29 cellular contexts compared by ENCODE assay signal in genomic region chr1:18572022-18572920, GRCh38. TPM values are rescaled to one million over a fixed set of nuclear protein-coding genes. Genes with fewer than 3 reads are reported as not detected.
"Had no signal": no experiment of that assay in that cellular context is flagged by ENCODE, and none has a peak within 500 bp of the region (broad histone marks: within the 10 kb centered on the region; RNA-seq: fewer than 3 reads in every experiment).

No MANE protein-coding gene starts in this region.

- H3K4me3 ChIP-seq: coronary artery, esophagus squamous epithelium, gastrocnemius medialis, mucosa of descending colon, tibial artery had no signal

- H3K9ac ChIP-seq: parathyroid adenoma had no signal

- DNase-seq: activated CD4-positive, alpha-beta T cell treated with anti-CD3 and anti-CD28 coated beads for 1 hour; activated CD4-positive, alpha-beta T cell treated with anti-CD3 and anti-CD28 coated beads, Interleukin-2, amount 50 U/mL, for 1 hour; activated CD8-positive, alpha-beta T cell treated with anti-CD3 and anti-CD28 coated beads, Interleukin-2, amount 10 ng/mL, durations not matched to agents 7 days and 5 days; activated gamma-delta T cell treated with Interleukin-2 at 50 U/mL for 16 hours; endodermal cell; esophagus squamous epithelium; gastrocnemius medialis; head of caudate nucleus; hypothalamus; islet precursor cell; left cardiac atrium; mesenchymal stem cell; mucosa of descending colon; nephron progenitor cell; nucleus accumbens; right cardiac atrium; stimulated activated CD4-positive, alpha-beta T cell treated with anti-CD3 and anti-CD28 coated beads, Interleukin-4, amount 100 ng/mL, for 24 hours; stimulated activated naive CD8-positive, alpha-beta T cell treated with anti-CD3 and anti-CD28 coated beads, Interleukin-15, amount 100 ng/mL, for 72 hours; tibial artery; WERI-Rb-1 had no signal

- H3K79me2 ChIP-seq: parathyroid adenoma had no signal

- ATAC-seq: activated CD8-positive, alpha-beta T cell treated with anti-CD3 and anti-CD28 coated beads, Interleukin-2, amount 10 ng/mL, durations not matched to agents 7 days and 5 days; activated naive CD4-positive, alpha-beta T cell treated with anti-CD3 and anti-CD28 coated beads, Interleukin-2, amount 50 U/mL, for 72 hours; gastrocnemius medialis; left cardiac atrium; mucosa of descending colon; right cardiac atrium; stimulated activated naive CD8-positive, alpha-beta T cell treated with anti-CD3 and anti-CD28 coated beads, Interleukin-15, amount 100 ng/mL, for 72 hours had no signal

- H3K4me1 Mint-ChIP-seq: central memory CD8-positive, alpha-beta T cell; stimulated activated naive CD8-positive, alpha-beta T cell treated with anti-CD3 and anti-CD28 coated beads, Interleukin-15, amount 100 ng/mL, for 72 hours had no signal

- H3K36me3 Mint-ChIP-seq: activated naive CD4-positive, alpha-beta T cell treated with anti-CD3 and anti-CD28 coated beads, Interleukin-2, amount 50 U/mL, for 72 hours had no signal

- H3K4me3 Mint-ChIP-seq: activated CD8-positive, alpha-beta T cell treated with anti-CD3 and anti-CD28 coated beads, Interleukin-2, amount 10 ng/mL, durations not matched to agents 7 days and 5 days; activated T-helper 1 cell treated with anti-CD3 and anti-CD28 coated beads, Interleukin-12 subunit alpha, Interleukin-12 subunit beta, Interleukin-2, Interleukin-4 antibody, amounts not matched to agents 30 ng/mL and 10 ng/mL and 1 ng/mL, durations not matched to agents 14 hours and 24 hours and 36 hours; central memory CD8-positive, alpha-beta T cell; endodermal cell; nephron progenitor cell; stimulated activated naive CD8-positive, alpha-beta T cell treated with anti-CD3 and anti-CD28 coated beads, Interleukin-15, amount 100 ng/mL, for 72 hours; T-helper 2 cell treated with Interferon-gamma antibody and Interleukin-4, amounts not matched to agents 5 μg/mL and 100 μg/mL, for 36 hours had no signal

- H3K27ac ChIP-seq: coronary artery, esophagus squamous epithelium, gastrocnemius medialis, parathyroid adenoma, tibial artery, WERI-Rb-1 had no signal

- H3K36me3 ChIP-seq: esophagus squamous epithelium, gastrocnemius medialis, tibial artery, WERI-Rb-1 had no signal

- H2AFZ ChIP-seq: parathyroid adenoma had no signal

- H3K4me1 ChIP-seq: esophagus squamous epithelium, gastrocnemius medialis, parathyroid adenoma, tibial artery had no signal

- H3K9me3 ChIP-seq: esophagus squamous epithelium, gastrocnemius medialis, mucosa of descending colon, tibial artery had no signal

- H3K9me3 Mint-ChIP-seq: activated T-helper 1 cell treated with anti-CD3 and anti-CD28 coated beads, Interleukin-12 subunit alpha, Interleukin-12 subunit beta, Interleukin-2, Interleukin-4 antibody, amounts not matched to agents 30 ng/mL and 10 ng/mL and 1 ng/mL, durations not matched to agents 14 hours and 24 hours and 36 hours; central memory CD8-positive, alpha-beta T cell; endodermal cell; nephron progenitor cell; T-helper 2 cell treated with Interferon-gamma antibody and Interleukin-4, amounts not matched to agents 5 μg/mL and 100 μg/mL, for 36 hours had no signal

- H3K27ac Mint-ChIP-seq: activated CD8-positive, alpha-beta T cell treated with anti-CD3 and anti-CD28 coated beads, Interleukin-2, amount 10 ng/mL, durations not matched to agents 7 days and 5 days; activated T-helper 1 cell treated with anti-CD3 and anti-CD28 coated beads, Interleukin-12 subunit alpha, Interleukin-12 subunit beta, Interleukin-2, Interleukin-4 antibody, amounts not matched to agents 30 ng/mL and 10 ng/mL and 1 ng/mL, durations not matched to agents 14 hours and 24 hours and 36 hours; endodermal cell; stimulated activated naive CD8-positive, alpha-beta T cell treated with anti-CD3 and anti-CD28 coated beads, Interleukin-15, amount 100 ng/mL, for 72 hours; T-helper 2 cell treated with Interferon-gamma antibody and Interleukin-4, amounts not matched to agents 5 μg/mL and 100 μg/mL, for 36 hours had no signal

RNA-seq across cellular contexts. Expression of gene PAX7, which starts 58.4 kb away (rescaled TPM):
- total RNA-seq: activated CD8-positive, alpha-beta T cell treated with anti-CD3 and anti-CD28 coated beads, Interleukin-2, amount 10 ng/mL, durations not matched to agents 7 days and 5 days; activated naive CD4-positive, alpha-beta T cell treated with anti-CD3 and anti-CD28 coated beads, Interleukin-2, amount 50 U/mL, for 72 hours; activated T-helper 1 cell treated with anti-CD3 and anti-CD28 coated beads, Interleukin-12 subunit alpha, Interleukin-12 subunit beta, Interleukin-2, Interleukin-4 antibody, amounts not matched to agents 30 ng/mL and 10 ng/mL and 1 ng/mL, durations not matched to agents 14 hours and 24 hours and 36 hours; esophagus squamous epithelium; left cardiac atrium; mucosa of descending colon; pulmonary artery endothelial cell; right cardiac atrium; ureter had no signal
- polyA plus RNA-seq: adipose tissue, right cardiac atrium had no signal
